In genomic region chr16:89391-90302, GRCh38 we compare ENCODE assay signal across 25 cellular contexts. TPM values are rescaled to one million over a fixed set of nuclear protein-coding genes. Genes with fewer than 3 reads are reported as not detected.
"Had no signal": no experiment of that assay in that cellular context is flagged by ENCODE, and none has a peak within 500 bp of the region (broad histone marks: within the 10 kb centered on the region; RNA-seq: fewer than 3 reads in every experiment).

No MANE protein-coding gene starts in this region.

- H3K27me3 ChIP-seq: adrenal gland, esophagus squamous epithelium, hepatocyte, left lung had no signal

- DNase-seq: activated B cell treated with CpG ODN at 0.5 μM for 24 hours; activated CD4-positive, alpha-beta T cell treated with anti-CD3 and anti-CD28 coated beads for 48 hours; activated CD8-positive, alpha-beta T cell treated with anti-CD3 and anti-CD28 coated beads for 36 hours; activated effector memory CD4-positive, alpha-beta T cell treated with anti-CD3 and anti-CD28 coated beads, Interleukin-2, amount 50 U/mL, for 16 hours; activated T-cell treated with anti-CD3 and anti-CD28 coated beads, Interleukin-2, amount 50 U/mL, for 4 hours; adrenal gland; central memory CD4-positive, alpha-beta T cell; cortex of kidney; effector CD4-positive, alpha-beta T cell; esophagus squamous epithelium; naive thymus-derived CD4-positive, alpha-beta T cell; retina; stimulated activated CD4-positive, alpha-beta T cell treated with anti-CD3 and anti-CD28 coated beads, Interleukin-15, amount 100 ng/mL, for 24 hours; stimulated activated CD4-positive, alpha-beta T cell treated with anti-CD3 and anti-CD28 coated beads, Interleukin-4, amount 100 ng/mL, for 1 hour; stimulated activated naive CD4-positive, alpha-beta T cell; SW 1271; trophoblast cell had no signal

- H3K27ac ChIP-seq: adrenal gland, esophagus squamous epithelium, hepatocyte, left lung, parathyroid adenoma, skin epidermis had no signal

- H3K4me3 Mint-ChIP-seq: activated B cell treated with CpG ODN at 0.5 μM for 24 hours; activated CD8-positive, alpha-beta T cell treated with anti-CD3 and anti-CD28 coated beads for 36 hours; activated naive CD4-positive, alpha-beta T cell treated with anti-CD3 and anti-CD28 coated beads, Interleukin-2, amount 50 U/mL, for 24 hours; activated T-cell treated with anti-CD3 and anti-CD28 coated beads, Interleukin-2, amount 50 U/mL, for 4 hours; memory B cell; naive thymus-derived CD4-positive, alpha-beta T cell had no signal

- H3K27me3 Mint-ChIP-seq: activated B cell treated with CpG ODN at 0.5 μM for 24 hours; activated CD8-positive, alpha-beta T cell treated with anti-CD3 and anti-CD28 coated beads for 36 hours; activated naive CD4-positive, alpha-beta T cell treated with anti-CD3 and anti-CD28 coated beads, Interleukin-2, amount 50 U/mL, for 24 hours; memory B cell; naive thymus-derived CD4-positive, alpha-beta T cell had no signal

- H3K27ac Mint-ChIP-seq: activated B cell treated with CpG ODN at 0.5 μM for 24 hours; activated CD8-positive, alpha-beta T cell treated with anti-CD3 and anti-CD28 coated beads for 36 hours; activated naive CD4-positive, alpha-beta T cell treated with anti-CD3 and anti-CD28 coated beads, Interleukin-2, amount 50 U/mL, for 24 hours; memory B cell had no signal

- H3K9me3 ChIP-seq: adrenal gland, esophagus squamous epithelium, left lung, mucosa of descending colon had no signal

- ATAC-seq: activated CD8-positive, alpha-beta T cell treated with anti-CD3 and anti-CD28 coated beads for 36 hours; activated T-cell treated with anti-CD3 and anti-CD28 coated beads, Interleukin-2, amount 50 U/mL, for 4 hours; left lung; mucosa of descending colon; naive thymus-derived CD4-positive, alpha-beta T cell had no signal

- H3K9me3 Mint-ChIP-seq: activated B cell treated with CpG ODN at 0.5 μM for 24 hours; activated CD8-positive, alpha-beta T cell treated with anti-CD3 and anti-CD28 coated beads for 36 hours; activated naive CD4-positive, alpha-beta T cell treated with anti-CD3 and anti-CD28 coated beads, Interleukin-2, amount 50 U/mL, for 24 hours; activated T-cell treated with anti-CD3 and anti-CD28 coated beads, Interleukin-2, amount 50 U/mL, for 4 hours; memory B cell; naive thymus-derived CD4-positive, alpha-beta T cell had no signal

- H3K4me1 ChIP-seq: parathyroid adenoma had no signal

- H3K4me3 ChIP-seq: adrenal gland, esophagus squamous epithelium, hepatocyte, left lung, mucosa of descending colon, skin epidermis had no signal

RNA-seq across cellular contexts. Expression of gene RHBDF1, which starts 17.2 kb away (rescaled TPM):
- total RNA-seq: T-helper 2 cell treated with Interferon-gamma antibody and Interleukin-4, amounts not matched to agents 100 ng/mL and 5 ng/mL, for 36 hours had no signal
- polyA plus RNA-seq: naive thymus-derived CD4-positive, alpha-beta T cell had no signal
